1 cellular context compared by ENCODE assay signal in the genomic region with DNA sequence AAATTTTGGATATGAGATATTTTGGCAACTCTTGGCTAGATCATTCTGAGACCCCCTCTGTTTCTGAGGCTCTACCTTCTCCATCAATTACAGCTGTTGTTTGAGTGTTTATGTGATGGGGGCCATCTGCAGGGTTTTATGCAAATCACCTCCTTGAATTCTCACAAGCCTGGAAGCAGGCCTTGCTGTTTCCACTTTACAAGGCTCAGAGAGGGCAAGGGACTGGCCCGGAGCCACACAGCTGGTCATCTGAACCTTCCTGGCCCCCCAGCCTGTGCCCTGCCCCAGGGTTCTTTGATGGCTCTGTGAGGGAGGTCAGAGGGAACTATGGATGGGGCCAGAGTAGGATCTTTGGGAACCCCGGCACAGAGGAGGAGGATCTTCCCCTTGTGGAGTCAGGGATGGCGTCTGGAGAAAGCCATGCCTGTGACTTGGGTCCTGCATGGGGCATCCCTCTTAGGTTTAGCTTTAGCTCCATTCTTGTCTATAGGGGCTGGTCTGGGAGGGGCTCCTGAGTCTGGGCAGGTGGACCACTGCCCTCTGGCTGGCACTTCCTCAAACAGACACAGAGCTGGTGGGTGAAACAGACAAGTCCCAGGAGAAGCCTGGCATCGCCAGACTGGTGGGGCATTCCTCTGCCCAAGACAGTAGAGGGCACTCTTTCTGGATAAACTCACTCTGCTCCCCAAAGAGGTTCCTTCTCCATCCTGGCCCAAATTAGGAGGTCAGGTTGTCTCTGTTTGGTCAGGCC.
TF ChIP-seq lines count a peak whose summit lies in the region.

No MANE protein-coding gene starts in this region.

TF ChIP-seq in GM12878, 131 proteins besides CTCF, POLR2A, EP300 and RAD21 (continued from another document):
- TF ChIP-seq BHLHE40 (IDR thresholded peaks at IDR 0.05; ENCODE audit: borderline replicate concordance in 1 of 2, low read depth in 2 of 2, low read length in 1 of 2) = no peak
- no peak for TF ChIP-seq RELA (IDR thresholded peaks at IDR 0.05; ENCODE audit: borderline replicate concordance, partially characterized antibody)
